In the genomic region with DNA sequence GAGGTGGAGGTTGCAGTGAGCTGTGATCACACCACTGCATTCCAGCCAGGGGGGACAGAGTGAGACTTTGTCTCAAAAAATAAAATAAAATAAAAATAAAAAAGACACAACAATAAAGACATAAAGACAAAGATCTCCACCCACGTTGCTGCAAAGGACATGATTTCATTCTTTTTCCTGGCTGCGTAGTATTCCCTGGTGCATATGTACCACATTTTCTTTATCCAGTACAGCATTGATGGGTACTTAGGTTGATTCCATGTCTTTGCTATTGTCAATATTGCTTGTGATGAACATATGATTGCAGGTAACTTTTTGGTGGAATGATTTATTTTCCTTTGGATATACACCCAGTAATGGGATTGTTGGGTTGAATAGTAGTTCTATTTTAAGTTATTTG, we compare ENCODE assay signal across 3 cellular contexts.
TF ChIP-seq lines count a peak whose summit lies in the region.

No MANE protein-coding gene starts in this region.

TF ChIP-seq in A549, 52 proteins besides CTCF, POLR2A, EP300 and RAD21:
- TF ChIP-seq EHMT2 (IDR thresholded peaks at IDR 0.05; ENCODE audit: low read depth) (no peak), POLR2AphosphoS2 (conservative IDR thresholded peaks at IDR 0.05; ENCODE audit: low read length) (no peak), CBX8 (IDR thresholded peaks at IDR 0.05) (no peak), REST (IDR thresholded peaks at IDR 0.05) (no peak), NR3C1 (IDR thresholded peaks at IDR 0.05) (no peak), BCL3 (IDR thresholded peaks at IDR 0.05) (no peak)
- TF ChIP-seq, protein P1, sequence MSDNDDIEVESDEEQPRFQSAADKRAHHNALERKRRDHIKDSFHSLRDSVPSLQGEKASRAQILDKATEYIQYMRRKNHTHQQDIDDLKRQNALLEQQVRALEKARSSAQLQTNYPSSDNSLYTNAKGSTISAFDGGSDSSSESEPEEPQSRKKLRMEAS (IDR thresholded peaks at IDR 0.05) = no peak
TF ChIP-seq in A549: peak in this region for 0.

TF ChIP-seq in HEK293, 187 proteins besides CTCF, POLR2A, EP300 and RAD21:
- TF ChIP-seq, protein P2, sequence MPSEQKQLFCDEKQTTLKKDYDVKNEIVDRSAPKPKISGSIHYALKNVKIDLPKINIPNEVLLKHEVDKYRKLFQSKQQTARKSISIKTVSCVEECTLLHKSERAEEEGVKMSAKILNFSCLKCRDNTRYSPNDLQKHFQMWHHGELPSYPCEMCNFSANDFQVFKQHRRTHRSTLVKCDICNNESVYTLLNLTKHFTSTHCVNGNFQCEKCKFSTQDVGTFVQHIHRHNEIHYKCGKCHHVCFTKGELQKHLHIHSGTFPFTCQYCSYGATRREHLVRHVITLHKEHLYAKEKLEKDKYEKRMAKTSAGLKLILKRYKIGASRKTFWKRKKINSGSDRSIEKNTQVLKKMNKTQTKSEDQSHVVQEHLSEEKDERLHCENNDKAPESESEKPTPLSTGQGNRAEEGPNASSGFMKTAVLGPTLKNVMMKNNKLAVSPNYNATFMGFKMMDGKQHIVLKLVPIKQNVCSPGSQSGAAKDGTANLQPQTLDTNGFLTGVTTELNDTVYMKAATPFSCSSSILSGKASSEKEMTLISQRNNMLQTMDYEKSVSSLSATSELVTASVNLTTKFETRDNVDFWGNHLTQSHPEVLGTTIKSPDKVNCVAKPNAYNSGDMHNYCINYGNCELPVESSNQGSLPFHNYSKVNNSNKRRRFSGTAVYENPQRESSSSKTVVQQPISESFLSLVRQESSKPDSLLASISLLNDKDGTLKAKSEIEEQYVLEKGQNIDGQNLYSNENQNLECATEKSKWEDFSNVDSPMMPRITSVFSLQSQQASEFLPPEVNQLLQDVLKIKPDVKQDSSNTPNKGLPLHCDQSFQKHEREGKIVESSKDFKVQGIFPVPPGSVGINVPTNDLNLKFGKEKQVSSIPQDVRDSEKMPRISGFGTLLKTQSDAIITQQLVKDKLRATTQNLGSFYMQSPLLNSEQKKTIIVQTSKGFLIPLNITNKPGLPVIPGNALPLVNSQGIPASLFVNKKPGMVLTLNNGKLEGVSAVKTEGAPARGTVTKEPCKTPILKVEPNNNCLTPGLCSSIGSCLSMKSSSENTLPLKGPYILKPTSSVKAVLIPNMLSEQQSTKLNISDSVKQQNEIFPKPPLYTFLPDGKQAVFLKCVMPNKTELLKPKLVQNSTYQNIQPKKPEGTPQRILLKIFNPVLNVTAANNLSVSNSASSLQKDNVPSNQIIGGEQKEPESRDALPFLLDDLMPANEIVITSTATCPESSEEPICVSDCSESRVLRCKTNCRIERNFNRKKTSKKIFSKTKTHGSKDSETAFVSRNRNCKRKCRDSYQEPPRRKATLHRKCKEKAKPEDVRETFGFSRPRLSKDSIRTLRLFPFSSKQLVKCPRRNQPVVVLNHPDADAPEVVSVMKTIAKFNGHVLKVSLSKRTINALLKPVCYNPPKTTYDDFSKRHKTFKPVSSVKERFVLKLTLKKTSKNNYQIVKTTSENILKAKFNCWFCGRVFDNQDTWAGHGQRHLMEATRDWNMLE (tag by site-specific recombination; conservative IDR thresholded peaks at IDR 0.05; ENCODE audit: low read depth) = no peak
- peak; percentile 91 for TF ChIP-seq ZNF146 (tag by site-specific recombination; IDR thresholded peaks at IDR 0.05)
- peak; percentile 40; the same call in 1 of the 2 replicates for TF ChIP-seq ZNF580 (tag by site-specific recombination; IDR thresholded peaks at IDR 0.05)
- TF ChIP-seq ZNF404 (tag by site-specific recombination; IDR thresholded peaks at IDR 0.05) = no peak
- no peak for TF ChIP-seq ZNF548 (tag by site-specific recombination; IDR thresholded peaks at IDR 0.05)
- TF ChIP-seq ZNF157 (tag by site-specific recombination; IDR thresholded peaks at IDR 0.05) = no peak
- TF ChIP-seq, protein P3, sequence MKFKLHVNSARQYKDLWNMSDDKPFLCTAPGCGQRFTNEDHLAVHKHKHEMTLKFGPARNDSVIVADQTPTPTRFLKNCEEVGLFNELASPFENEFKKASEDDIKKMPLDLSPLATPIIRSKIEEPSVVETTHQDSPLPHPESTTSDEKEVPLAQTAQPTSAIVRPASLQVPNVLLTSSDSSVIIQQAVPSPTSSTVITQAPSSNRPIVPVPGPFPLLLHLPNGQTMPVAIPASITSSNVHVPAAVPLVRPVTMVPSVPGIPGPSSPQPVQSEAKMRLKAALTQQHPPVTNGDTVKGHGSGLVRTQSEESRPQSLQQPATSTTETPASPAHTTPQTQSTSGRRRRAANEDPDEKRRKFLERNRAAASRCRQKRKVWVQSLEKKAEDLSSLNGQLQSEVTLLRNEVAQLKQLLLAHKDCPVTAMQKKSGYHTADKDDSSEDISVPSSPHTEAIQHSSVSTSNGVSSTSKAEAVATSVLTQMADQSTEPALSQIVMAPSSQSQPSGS (tag by site-specific recombination; IDR thresholded peaks at IDR 0.05; ENCODE audit: low read depth) = no peak
- peak; percentile 77; the same call in 1 of the 2 replicates for TF ChIP-seq ZNF280D (tag by site-specific recombination; IDR thresholded peaks at IDR 0.05)
- no peak for TF ChIP-seq ZNF140 (tag by site-specific recombination; IDR thresholded peaks at IDR 0.05)

TF ChIP-seq in K562, 482 proteins besides CTCF, POLR2A, EP300 and RAD21:
- no peak for TF ChIP-seq ZFP30 (CRISPR knock-in tag; IDR thresholded peaks at IDR 0.05; ENCODE audit: borderline replicate concordance)
- TF ChIP-seq SETDB1 (IDR thresholded peaks at IDR 0.05; ENCODE audit: low read length) = no peak
- TF ChIP-seq RBM25 (IDR thresholded peaks at IDR 0.05; ENCODE audit: low read depth, low read length, severe bottlenecking) = peak; percentile 96
- no peak for TF ChIP-seq POLR3G (IDR thresholded peaks at IDR 0.05; ENCODE audit: extremely low read depth, insufficient read length, insufficient replicate concordance)
- TF ChIP-seq ZNF780A (CRISPR knock-in tag; IDR thresholded peaks at IDR 0.05) = no peak
- peak; percentile 95 for TF ChIP-seq ZNF146 (CRISPR knock-in tag; IDR thresholded peaks at IDR 0.05; ENCODE audit: unreplicated experiment)
